Comparison of ENCODE assay signal across 9 cellular contexts in genomic region chr13:44710576-44710975, GRCh38.
DNase-seq lines count a peak whose midpoint lies in the region; ATAC-seq and TF ChIP-seq lines count a peak whose summit lies in the region.
"Had no signal": no experiment of that assay in that cellular context is flagged by ENCODE, and none has a peak within 500 bp of the region (broad histone marks: within the 10 kb centered on the region; RNA-seq: fewer than 3 reads in every experiment).

No MANE protein-coding gene starts in this region.

- no peak overlapping the region for H3K27ac ChIP-seq in substantia nigra (ENCODE audit: low read depth, low read length, poor library complexity, severe bottlenecking)
- H3K27ac ChIP-seq: SK-N-MC had no signal

- ATAC-seq in GM18498 (IDR thresholded peaks at IDR 0.05; ENCODE audit: unreplicated experiment): peak; percentile 48
- ATAC-seq in HG03025 (IDR thresholded peaks at IDR 0.05; ENCODE audit: low FRiP score, unreplicated experiment): no peak
- ATAC-seq in HG03469 (IDR thresholded peaks at IDR 0.05; ENCODE audit: unreplicated experiment): no peak

- no peak overlapping the region for H3K4me3 ChIP-seq in choroid plexus epithelial cell (ENCODE audit: low read depth, low read length)
- H3K4me3 ChIP-seq: SK-N-MC had no signal

- DNase-seq in HS-27A (ENCODE audit: low read depth) (peak; percentile 73), choroid plexus epithelial cell (ENCODE audit: low read depth) (peak; percentile 94), substantia nigra (lab: John Stamatoyannopoulos, UW) (no peak)
- DNase-seq in stimulated activated CD4-positive, alpha-beta T cell treated with anti-CD3 and anti-CD28 coated beads, Interleukin-1b, Interleukin-23, amount 100 ng/mL, for 48 hours: peak; percentile 55
- DNase-seq in activated CD8-positive, alpha-beta memory T cell treated with anti-CD3 and anti-CD28 coated beads, Interleukin-2, amount 50 U/mL, for 4 hours: no peak

- no peak for TF ChIP-seq CTCF in choroid plexus epithelial cell (conservative IDR thresholded peaks at IDR 0.05; ENCODE audit: low read depth, low read length)

Comparison
In these comparisons a context has a peak if more than half of its experiments do, and no peak if none do; other contexts are left out.
1. DNase-seq: peak in HS-27A (single experiment), choroid plexus epithelial cell (single experiment) and stimulated activated CD4-positive, alpha-beta T cell treated with anti-CD3 and anti-CD28 coated beads, Interleukin-1b, Interleukin-23, amount 100 ng/mL, for 48 hours (single experiment); none in substantia nigra (0 of 49) and activated CD8-positive, alpha-beta memory T cell treated with anti-CD3 and anti-CD28 coated beads, Interleukin-2, amount 50 U/mL, for 4 hours (single experiment).